19 cellular contexts compared by ENCODE assay signal in the genomic region with DNA sequence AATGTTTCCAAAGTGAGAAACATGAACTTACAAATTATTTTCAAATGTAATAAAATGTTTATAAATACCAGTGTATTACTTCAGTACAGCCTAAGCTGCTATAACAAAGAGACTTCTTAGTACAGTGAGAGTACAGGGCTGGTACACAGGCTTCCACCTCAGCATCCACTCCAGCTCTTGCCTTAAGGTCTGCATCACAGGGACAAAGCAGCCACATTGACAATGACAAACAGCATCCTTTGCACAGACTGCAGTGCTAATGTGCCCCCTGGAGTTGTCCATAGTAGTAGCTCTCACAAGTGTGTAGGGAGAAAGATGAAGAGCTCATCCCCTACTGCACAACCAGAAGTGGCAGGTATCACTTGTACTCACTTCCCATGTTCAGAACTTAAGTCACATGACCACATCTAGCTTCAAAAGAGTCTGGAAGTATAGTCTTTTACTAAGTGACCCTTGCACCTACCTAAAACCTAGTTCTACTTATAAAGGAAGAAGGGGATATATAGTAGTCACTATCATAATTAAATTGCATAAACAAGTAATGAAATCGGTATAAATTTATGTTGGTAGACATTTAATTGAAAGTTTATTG. TPM values are rescaled to one million over a fixed set of nuclear protein-coding genes. Genes with fewer than 3 reads are reported as not detected.
"Had no signal": no experiment of that assay in that cellular context is flagged by ENCODE, and none has a peak within 500 bp of the region (broad histone marks: within the 10 kb centered on the region; RNA-seq: fewer than 3 reads in every experiment).

No MANE protein-coding gene starts in this region.

- H3K36me3 ChIP-seq: lower lobe of right lung, pancreas, tibial artery, WERI-Rb-1 had no signal

- H3K4me3 ChIP-seq: lower lobe of right lung, pancreas, tibial artery had no signal

- H3K9me3 ChIP-seq: pancreas, tibial artery had no signal

- H3K27ac Mint-ChIP-seq: activated CD8-positive, alpha-beta T cell treated with anti-CD3 and anti-CD28 coated beads for 36 hours; activated naive CD8-positive, alpha-beta T cell treated with anti-CD3 and anti-CD28 coated beads for 36 hours; stimulated activated naive B cell treated with anti-CD40 and anti-IgM and Interleukin-4, amounts not matched to agents 10 μg/mL and 1 μg/mL and 100 μg/mL, for 72 hours had no signal

- H3K4me3 Mint-ChIP-seq: activated CD8-positive, alpha-beta T cell treated with anti-CD3 and anti-CD28 coated beads for 36 hours; activated naive CD8-positive, alpha-beta T cell treated with anti-CD3 and anti-CD28 coated beads for 36 hours; brain; neural crest cell; stimulated activated naive B cell treated with anti-CD40 and anti-IgM and Interleukin-4, amounts not matched to agents 10 μg/mL and 1 μg/mL and 100 μg/mL, for 72 hours had no signal

- H3K27me3 ChIP-seq: pancreas, tibial artery had no signal

- H3K27ac ChIP-seq: lower lobe of right lung, pancreas, tibial artery, WERI-Rb-1 had no signal

- H3K4me1 ChIP-seq: lower lobe of right lung, pancreas, tibial artery had no signal

- H3K27me3 Mint-ChIP-seq: activated CD8-positive, alpha-beta T cell treated with anti-CD3 and anti-CD28 coated beads for 36 hours; activated naive CD8-positive, alpha-beta T cell treated with anti-CD3 and anti-CD28 coated beads for 36 hours had no signal

- H3K4me1 Mint-ChIP-seq: activated naive CD8-positive, alpha-beta T cell treated with anti-CD3 and anti-CD28 coated beads for 36 hours; brain; neural crest cell; stimulated activated naive B cell treated with anti-CD40 and anti-IgM and Interleukin-4, amounts not matched to agents 10 μg/mL and 1 μg/mL and 100 μg/mL, for 72 hours had no signal

- DNase-seq: activated CD8-positive, alpha-beta T cell treated with anti-CD3 and anti-CD28 coated beads for 36 hours; activated gamma-delta T cell; activated naive CD8-positive, alpha-beta T cell treated with anti-CD3 and anti-CD28 coated beads for 36 hours; activated T-cell treated with anti-CD3 and anti-CD28 coated beads, Interleukin-2, amount 50 U/mL, for 48 hours; amygdala; cortex of kidney; effector CD4-positive, alpha-beta T cell; left colon; lower lobe of right lung; midbrain; pancreas; stimulated activated CD4-positive, alpha-beta T cell treated with anti-CD3 and anti-CD28 coated beads, Interleukin-15, amount 100 ng/mL, for 24 hours; stimulated activated CD4-positive, alpha-beta T cell treated with anti-CD3 and anti-CD28 coated beads, Interleukin-4, amount 100 ng/mL, for 1 hour; stimulated activated naive B cell treated with anti-CD40 and anti-IgM and Interleukin-4, amounts not matched to agents 10 μg/mL and 1 μg/mL and 100 μg/mL, for 72 hours; tibial artery; WERI-Rb-1 had no signal

RNA-seq across cellular contexts. Expression of a gene that starts 36.8 kb away (rescaled TPM):
- total RNA-seq: activated CD8-positive, alpha-beta T cell treated with anti-CD3 and anti-CD28 coated beads for 36 hours; activated naive CD8-positive, alpha-beta T cell treated with anti-CD3 and anti-CD28 coated beads for 36 hours; T-helper 1 cell treated with Interleukin-12 subunit alpha and Interleukin-12 subunit beta and Interleukin-4 antibody, amounts not matched to agents 30 ng/mL and 1 ng/mL, for 36 hours had no signal
